In genomic region chr1:40618108-40618507, GRCh38 we compare ENCODE assay signal across 6 cellular contexts.
"Had no signal": no experiment of that assay in that cellular context is flagged by ENCODE, and none has a peak within 500 bp of the region (broad histone marks: within the 10 kb centered on the region; RNA-seq: fewer than 3 reads in every experiment).

No MANE protein-coding gene starts in this region.

- H3K4me3 ChIP-seq: K562 had no signal

- H3K27ac ChIP-seq: HL-60 had no signal

- DNase-seq: IMR-90, KBM-7, KG1 had no signal

- ATAC-seq: HepG2, K562 had no signal
